In the genomic region with DNA sequence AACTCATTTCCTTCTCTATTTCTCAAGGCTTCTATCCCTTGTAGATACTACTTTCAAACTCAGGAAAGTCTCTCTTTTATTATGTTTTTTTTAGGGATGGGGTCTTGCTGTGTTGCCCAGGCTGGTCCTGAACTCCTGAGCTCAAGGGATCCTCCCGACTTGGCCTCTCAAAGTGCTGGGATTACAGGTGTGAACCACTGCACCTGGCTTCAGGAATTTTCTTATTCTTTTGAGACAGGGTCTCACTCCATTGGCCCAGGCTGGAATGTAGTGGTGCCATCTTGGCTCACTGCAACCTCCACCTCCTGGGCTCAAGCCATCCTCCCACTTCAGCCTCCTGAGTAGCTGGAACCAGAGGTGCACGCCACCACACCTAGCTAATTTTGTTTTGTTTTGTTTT, we compare ENCODE assay signal across 3 cellular contexts.
TF ChIP-seq lines count a peak whose summit lies in the region.

No MANE protein-coding gene starts in this region.

TF ChIP-seq in HEK293, 187 proteins besides CTCF, POLR2A, EP300 and RAD21:
- TF ChIP-seq ZNF121 (tag by site-specific recombination; IDR thresholded peaks at IDR 0.05) = peak; percentile 96

TF ChIP-seq in WTC11, 78 proteins besides CTCF, POLR2A, EP300 and RAD21:
- TF ChIP-seq ZNF121 (CRISPR knock-in tag; IDR thresholded peaks at IDR 0.05) = peak; percentile 77; the same call in 1 of the 2 replicates

TF ChIP-seq in HepG2, 621 proteins besides CTCF, POLR2A, EP300 and RAD21:
- peak; percentile 32; the same call in 1 of the 2 replicates for TF ChIP-seq ZNF121 (CRISPR knock-in tag; IDR thresholded peaks at IDR 0.05)
